Comparison of ENCODE assay signal across 8 cellular contexts in genomic region chr6:52995913-52996685, GRCh38. TPM values are rescaled to one million over a fixed set of nuclear protein-coding genes. Genes with fewer than 3 reads are reported as not detected.
DNase-seq lines count a peak whose midpoint lies in the region; ATAC-seq, FAIRE-seq and TF ChIP-seq lines count a peak whose summit lies in the region.

No MANE protein-coding gene starts in this region.

- H3K27me3 Mint-ChIP-seq in T-helper 1 cell treated with Interleukin-12 subunit alpha and Interleukin-12 subunit beta and Interleukin-4 antibody, amounts not matched to agents 30 μg/mL and 1 μg/mL, for 36 hours (ENCODE audit: low read depth): peaks cover 11% of the 10 kb centered on the region

- H3K9me3 Mint-ChIP-seq in T-helper 1 cell treated with Interleukin-12 subunit alpha and Interleukin-12 subunit beta and Interleukin-4 antibody, amounts not matched to agents 30 μg/mL and 1 μg/mL, for 36 hours: no peaks in the 10 kb centered on the region

- H3K4me3 Mint-ChIP-seq in T-helper 1 cell treated with Interleukin-12 subunit alpha and Interleukin-12 subunit beta and Interleukin-4 antibody, amounts not matched to agents 30 μg/mL and 1 μg/mL, for 36 hours: peak overlapping the region; percentile 95

- DNase-seq in D341Med (ENCODE audit: low spot score) (peak; percentile 38), LHCN-M2 (ENCODE audit: low read depth) (peak; percentile 88), bronchial epithelial cell (ENCODE audit: low read depth) (peak; percentile 76), left kidney (ENCODE audit: low read depth, low spot score) (peak; percentile 78), GM13976 (ENCODE audit: low spot score) (no peak)
- peak; percentile 27 for DNase-seq in stimulated activated CD8-positive, alpha-beta memory T cell treated with anti-CD3 and anti-CD28 coated beads, Interleukin-12 subunit alpha, Interleukin-12 subunit beta, amount 100 ng/mL, for 4 hours (ENCODE audit: low read depth)

- H3K27me3 ChIP-seq in bronchial epithelial cell (ENCODE audit: control insufficient read depth, insufficient read depth, low read length): no peaks in the 10 kb centered on the region

- in situ Hi-C loops in GM13976 (cut with MboI; ENCODE audit: low sequenced_read_pairs, unreplicated experiment): no loop called here

- TF ChIP-seq CTCF in bronchial epithelial cell (IDR thresholded peaks at IDR 0.05; ENCODE audit: insufficient read depth, low read length, severe bottlenecking): no peak
- TF ChIP-seq CTCF in GM13976 (IDR thresholded peaks at IDR 0.05; ENCODE audit: borderline replicate concordance, control extremely low read depth, extremely low read depth, insufficient read depth, missing control alignments): no peak

- ATAC-seq in HG02759 (IDR thresholded peaks at IDR 0.05; ENCODE audit: unreplicated experiment): no peak

- H3K4me3 ChIP-seq in bronchial epithelial cell (ENCODE audit: low read depth, low read length): no peak overlapping the region

- no peak for FAIRE-seq in bronchial epithelial cell (lab: Jason Lieb, UNC)

- H3K4me1 Mint-ChIP-seq in T-helper 1 cell treated with Interleukin-12 subunit alpha and Interleukin-12 subunit beta and Interleukin-4 antibody, amounts not matched to agents 30 μg/mL and 1 μg/mL, for 36 hours (ENCODE audit: low read depth): peaks cover 27% of the 10 kb centered on the region

- H3K27ac Mint-ChIP-seq in T-helper 1 cell treated with Interleukin-12 subunit alpha and Interleukin-12 subunit beta and Interleukin-4 antibody, amounts not matched to agents 30 μg/mL and 1 μg/mL, for 36 hours: peak overlapping the region; percentile 98

- no peaks in the 10 kb centered on the region for H3K36me3 ChIP-seq in bronchial epithelial cell (ENCODE audit: control insufficient read depth, insufficient read depth, low read length)

- peaks cover 11% of the 10 kb centered on the region for H3K36me3 Mint-ChIP-seq in T-helper 1 cell treated with Interleukin-12 subunit alpha and Interleukin-12 subunit beta and Interleukin-4 antibody, amounts not matched to agents 30 μg/mL and 1 μg/mL, for 36 hours (ENCODE audit: low read depth)

RNA-seq across cellular contexts. Expression of gene GSTA4, which starts 1.0 kb away (rescaled TPM):
- total RNA-seq in LHCN-M2 (2014; rRNA removed) (25.3 and 25.8 TPM in 2 replicates), bronchial epithelial cell (10.8 and 26.8 TPM in 2 replicates)
- 17.1 TPM for polyA plus RNA-seq in LHCN-M2 (2012)
